In the genomic region with DNA sequence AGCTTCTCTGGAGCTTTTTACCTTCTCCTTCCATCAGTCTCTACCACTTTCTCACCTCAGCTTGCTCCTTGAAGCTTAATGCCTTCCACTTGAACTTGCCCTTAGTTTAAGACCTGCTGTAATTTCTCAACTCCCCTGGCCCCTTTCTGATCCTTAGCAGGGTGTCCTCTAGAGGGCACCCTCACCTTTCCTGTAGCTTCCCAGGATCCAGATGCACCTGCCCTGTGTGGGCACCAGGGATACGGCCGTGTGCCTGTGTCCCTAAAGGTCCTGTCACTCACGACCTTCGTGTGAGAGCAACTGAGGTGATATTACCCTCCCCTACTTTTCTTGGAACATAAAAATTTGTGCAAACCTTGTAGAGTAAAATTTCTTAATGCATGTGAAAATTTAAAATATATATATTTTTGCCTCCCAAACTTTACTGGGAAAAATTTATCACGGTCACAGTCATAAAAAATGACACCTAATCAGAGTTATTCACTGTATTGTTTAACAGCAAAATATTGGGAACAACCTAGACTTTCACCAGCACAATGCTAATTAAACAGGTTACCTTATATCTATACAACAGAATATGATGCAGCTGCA, we compare ENCODE assay signal across 8 cellular contexts. TPM values are rescaled to one million over a fixed set of nuclear protein-coding genes. Genes with fewer than 3 reads are reported as not detected.
DNase-seq lines count a peak whose midpoint lies in the region; ATAC-seq and TF ChIP-seq lines count a peak whose summit lies in the region.

No MANE protein-coding gene starts in this region.

- H3K4me1 Mint-ChIP-seq in CD4-positive, alpha-beta T cell (ENCODE audit: low read depth) = no peaks in the 10 kb centered on the region

- H3K9ac ChIP-seq in mesenchymal stem cell (ENCODE audit: low read length) = no peak overlapping the region

- H2BK5ac ChIP-seq in mesenchymal stem cell (ENCODE audit: low read depth, low read length, poor library complexity, severe bottlenecking) = no peak overlapping the region

- no peak overlapping the region for H2AK5ac ChIP-seq in mesenchymal stem cell (ENCODE audit: low read length, severe bottlenecking)

- H4K8ac ChIP-seq in mesenchymal stem cell (ENCODE audit: low read length) = no peak overlapping the region

- no peaks in the 10 kb centered on the region for H3K9me3 ChIP-seq in mesenchymal stem cell (ENCODE audit: control insufficient read depth, low read length)
- no peaks in the 10 kb centered on the region for H3K9me3 ChIP-seq in CD4-positive, alpha-beta T cell (ENCODE audit: control insufficient read depth, low read length)

- H3K27me3 Mint-ChIP-seq in CD4-positive, alpha-beta T cell = peaks cover 75% of the 10 kb centered on the region

- no peak overlapping the region for H3K4me3 Mint-ChIP-seq in CD4-positive, alpha-beta T cell

- H3K36me3 ChIP-seq in mesenchymal stem cell (ENCODE audit: control insufficient read depth in 1 of 2, insufficient read depth in 2 of 2, low read depth in 1 of 2, low read length in 2 of 2) = no peaks in the 10 kb centered on the region

- no peaks in the 10 kb centered on the region for H3K4me1 ChIP-seq in mesenchymal stem cell (ENCODE audit: control insufficient read depth, insufficient read depth, low read depth, low read length)

- TF ChIP-seq CTCF in dorsolateral prefrontal cortex (IDR thresholded peaks at IDR 0.05 in 54 of 56, conservative IDR thresholded peaks at IDR 0.05 in 2 of 56; ENCODE audit: low read depth in 1 of 56, partially characterized antibody in 56 of 56) = peak in 46 of 56 donors; percentile 17 to 63 (median 40)
- TF ChIP-seq CTCF in CD4-positive, alpha-beta T cell (IDR thresholded peaks at IDR 0.05) = no peak

- H3K23ac ChIP-seq in mesenchymal stem cell (ENCODE audit: low read length in 2 of 2) = no peak overlapping the region

- POLR2A ChIA-PET in CD4-positive, alpha-beta T cell (lab: Charles Lee) = no interaction called here

- no peak overlapping the region for H2BK120ac ChIP-seq in mesenchymal stem cell (ENCODE audit: low read depth, low read length)

- no peak overlapping the region for H3K4ac ChIP-seq in mesenchymal stem cell (ENCODE audit: low read depth in 1 of 2, low read length in 2 of 2)

- no peak overlapping the region for H3K27ac ChIP-seq in dorsolateral prefrontal cortex
- no peak overlapping the region for H3K27ac ChIP-seq in mesenchymal stem cell (ENCODE audit: low read length, poor library complexity, severe bottlenecking)
- H3K27ac ChIP-seq in CD4-positive, alpha-beta T cell (ENCODE audit: low read depth, low read length) = no peak overlapping the region

- ATAC-seq in HG03159 (IDR thresholded peaks at IDR 0.05; ENCODE audit: unreplicated experiment) = no peak
- ATAC-seq in CD4-positive, alpha-beta T cell (ENCODE audit: poor library complexity) = no peak

- intact Hi-C loops in dorsolateral prefrontal cortex (cut with DNase I) = loop anchor here in 1 of 2 donors (10.0 kb wide), 1 partner anchor 81 kb away; no protein-coding TSS in a partner anchor
- intact Hi-C loops in CD4-positive, alpha-beta T cell (cut with DNase I, micrococcal nuclease) = no loop called here

- H3K36me3 Mint-ChIP-seq in CD4-positive, alpha-beta T cell (ENCODE audit: low read depth) = no peaks in the 10 kb centered on the region

- CTCF ChIA-PET in CD4-positive, alpha-beta T cell (lab: Charles Lee) = interaction anchor here (0.6 kb wide), 1 partner anchor 8 kb away, joined by 3 read pairs; no protein-coding TSS in a partner anchor

- no peak overlapping the region for H3K4me3 ChIP-seq in dorsolateral prefrontal cortex
- H3K4me3 ChIP-seq in mesenchymal stem cell (ENCODE audit: insufficient read depth in 1 of 2, low read depth in 1 of 2, low read length in 2 of 2) = no peak overlapping the region

- H3K14ac ChIP-seq in mesenchymal stem cell (ENCODE audit: low read length in 2 of 2) = no peak overlapping the region

- no peak overlapping the region for H2AFZ ChIP-seq in mesenchymal stem cell (ENCODE audit: low read depth, low read length)

- no peak overlapping the region for H3K27ac Mint-ChIP-seq in CD4-positive, alpha-beta T cell

- H3K9me3 Mint-ChIP-seq in CD4-positive, alpha-beta T cell = no peaks in the 10 kb centered on the region

- no peak overlapping the region for H3K4me2 ChIP-seq in mesenchymal stem cell (ENCODE audit: low read length, poor library complexity, severe bottlenecking)

- H4K91ac ChIP-seq in mesenchymal stem cell (ENCODE audit: low read length) = no peak overlapping the region

- peak; percentile 21 for DNase-seq in stimulated activated CD4-positive, alpha-beta T cell treated with anti-CD3 and anti-CD28 coated beads, Interleukin-15, amount 100 ng/mL, for 24 hours
- DNase-seq in stimulated activated CD4-positive, alpha-beta T cell treated with anti-CD3 and anti-CD28 coated beads, Interleukin-4, amount 100 ng/mL, for 1 hour = no peak
- DNase-seq in NCI-H345 (lab: John Stamatoyannopoulos, UW) = peak; percentile 9
- no peak for DNase-seq in dorsolateral prefrontal cortex
- DNase-seq in mesenchymal stem cell = no peak
- DNase-seq in CD4-positive, alpha-beta T cell = no peak
- no peak for DNase-seq in activated CD8-positive, alpha-beta memory T cell treated with anti-CD3 and anti-CD28 coated beads, Interleukin-2, amount 50 U/mL, for 48 hours

- WGBS in mesenchymal stem cell = 73% methylated on average over 3 of the region's 5 CpGs

- no peak overlapping the region for H3K18ac ChIP-seq in mesenchymal stem cell (ENCODE audit: low read depth in 1 of 2, low read length in 2 of 2)

- H2BK12ac ChIP-seq in mesenchymal stem cell (ENCODE audit: low read length in 2 of 2) = no peak overlapping the region

- H3K79me1 ChIP-seq in mesenchymal stem cell (replicated peaks; ENCODE audit: low read length, poor library complexity, severe bottlenecking) = no peaks in the 10 kb centered on the region

- H2BK15ac ChIP-seq in mesenchymal stem cell (ENCODE audit: low read depth, poor library complexity, severe bottlenecking) = no peak overlapping the region

- H3K27me3 ChIP-seq in dorsolateral prefrontal cortex = peaks cover 0 to 9% (median 0%) of the 10 kb centered on the region in 45 donors
- peaks cover 0 to 33% of the 10 kb centered on the region in 2 experiments for H3K27me3 ChIP-seq in mesenchymal stem cell (ENCODE audit: control insufficient read depth in 1 of 2, insufficient read depth in 1 of 2, low read length in 2 of 2)
- peaks cover 38% of the 10 kb centered on the region for H3K27me3 ChIP-seq in CD4-positive, alpha-beta T cell (ENCODE audit: control insufficient read depth, insufficient read depth, low read length)

RNA-seq across cellular contexts. Expression of gene PSG3, which starts 46.4 kb away (rescaled TPM):
- total RNA-seq in dorsolateral prefrontal cortex = not detected
- polyA plus RNA-seq in mesenchymal stem cell (2013, experiment 1 of 2) = not detected
- polyA plus RNA-seq in mesenchymal stem cell (2013, experiment 2 of 2) = not detected
- total RNA-seq in CD4-positive, alpha-beta T cell = not detected

Comparison
In these comparisons a context has a peak if more than half of its experiments do, and no peak if none do; other contexts are left out.
1. DNase-seq: peak in stimulated activated CD4-positive, alpha-beta T cell treated with anti-CD3 and anti-CD28 coated beads, Interleukin-15, amount 100 ng/mL, for 24 hours (single experiment) and NCI-H345 (single experiment); none in stimulated activated CD4-positive, alpha-beta T cell treated with anti-CD3 and anti-CD28 coated beads, Interleukin-4, amount 100 ng/mL, for 1 hour (single experiment), dorsolateral prefrontal cortex (0 of 10), mesenchymal stem cell (single experiment), CD4-positive, alpha-beta T cell (0 of 10) and activated CD8-positive, alpha-beta memory T cell treated with anti-CD3 and anti-CD28 coated beads, Interleukin-2, amount 50 U/mL, for 48 hours (single experiment).